Comparison of ENCODE assay signal across 16 cellular contexts in genomic region chr7:1694981-1695511, GRCh38. TPM values are rescaled to one million over a fixed set of nuclear protein-coding genes. Genes with fewer than 3 reads are reported as not detected.
DNase-seq lines count a peak whose midpoint lies in the region; ATAC-seq and TF ChIP-seq lines count a peak whose summit lies in the region.
"Had no signal": no experiment of that assay in that cellular context is flagged by ENCODE, and none has a peak within 500 bp of the region (broad histone marks: within the 10 kb centered on the region; RNA-seq: fewer than 3 reads in every experiment).

No MANE protein-coding gene starts in this region.

- DNase-seq in activated naive CD4-positive, alpha-beta T cell treated with anti-CD3 and anti-CD28 coated beads, Interleukin-2, amount 10 ng/mL, durations not matched to agents 7 days and 5 days: peak; percentile 8
- DNase-seq in activated naive CD4-positive, alpha-beta T cell treated with Interleukin-2 at 50 U/mL for 16 hours: no peak
- DNase-seq in activated naive CD4-positive, alpha-beta T cell treated with anti-CD3 and anti-CD28 coated beads, Interleukin-2, amount 50 U/mL, for 16 hours: peak; percentile 4
- DNase-seq in right lobe of liver (peak in 2 of 3 donors; percentile 35 to 43), upper lobe of right lung (peak; percentile 54), NCI-H446 (lab: John Stamatoyannopoulos, UW) (no peak), DMS79 treated with DMSO at 0.1 percent for 48 hours (lab: John Stamatoyannopoulos, UW) (no peak)
- DNase-seq: effector CD8-positive, alpha-beta T cell; HCEC 1CT; NCI-H1092 treated with DMSO at 0.1 percent for 48 hours had no signal

- H3K9me3 ChIP-seq in right lobe of liver: no peaks in the 10 kb centered on the region
- H3K9me3 ChIP-seq in upper lobe of right lung: no peaks in the 10 kb centered on the region
- H3K9me3 ChIP-seq: pancreas had no signal

- no peak for TF ChIP-seq POLR2A in right lobe of liver (IDR thresholded peaks at IDR 0.05)

- no peaks in the 10 kb centered on the region for H3K36me3 ChIP-seq in right lobe of liver
- no peaks in the 10 kb centered on the region for H3K36me3 ChIP-seq in upper lobe of right lung
- H3K36me3 ChIP-seq: pancreas had no signal

- no peaks in the 10 kb centered on the region for H3K9me3 Mint-ChIP-seq in activated naive CD4-positive, alpha-beta T cell treated with anti-CD3 and anti-CD28 coated beads, Interleukin-2, amount 10 ng/mL, durations not matched to agents 7 days and 5 days
- H3K9me3 Mint-ChIP-seq: activated T-helper 1 cell treated with anti-CD3 and anti-CD28 coated beads, Interleukin-12 subunit alpha, Interleukin-12 subunit beta, Interleukin-2, Interleukin-4 antibody, amounts not matched to agents 30 ng/mL and 10 ng/mL and 1 ng/mL, durations not matched to agents 14 hours and 24 hours and 36 hours; mesothelial cell of epicardium; T-helper 1 cell treated with Interleukin-12 subunit alpha and Interleukin-12 subunit beta and Interleukin-4 antibody, amounts not matched to agents 30 μg/mL and 1 μg/mL, for 36 hours had no signal

- H3K27ac ChIP-seq in right lobe of liver (no peak overlapping the region), upper lobe of right lung (no peak overlapping the region)
- H3K27ac ChIP-seq: pancreas had no signal

- H3K4me1 Mint-ChIP-seq in activated naive CD4-positive, alpha-beta T cell treated with anti-CD3 and anti-CD28 coated beads, Interleukin-2, amount 10 ng/mL, durations not matched to agents 7 days and 5 days: peaks cover 9% of the 10 kb centered on the region

- TF ChIP-seq CTCF in right lobe of liver (IDR thresholded peaks at IDR 0.05) (no peak), upper lobe of right lung (IDR thresholded peaks at IDR 0.05) (no peak)

- H3K4me3 ChIP-seq in right lobe of liver (no peak overlapping the region), upper lobe of right lung (no peak overlapping the region)
- H3K4me3 ChIP-seq: pancreas had no signal

- CTCF ChIA-PET in activated naive CD4-positive, alpha-beta T cell treated with anti-CD3 and anti-CD28 coated beads, Interleukin-2, amount 10 ng/mL, durations not matched to agents 7 days and 5 days (lab: Charles Lee): no interaction called here

- H3K4me3 Mint-ChIP-seq in activated naive CD4-positive, alpha-beta T cell treated with anti-CD3 and anti-CD28 coated beads, Interleukin-2, amount 10 ng/mL, durations not matched to agents 7 days and 5 days: no peak overlapping the region
- H3K4me3 Mint-ChIP-seq: activated T-helper 1 cell treated with anti-CD3 and anti-CD28 coated beads, Interleukin-12 subunit alpha, Interleukin-12 subunit beta, Interleukin-2, Interleukin-4 antibody, amounts not matched to agents 30 ng/mL and 10 ng/mL and 1 ng/mL, durations not matched to agents 14 hours and 24 hours and 36 hours; mesothelial cell of epicardium; T-helper 1 cell treated with Interleukin-12 subunit alpha and Interleukin-12 subunit beta and Interleukin-4 antibody, amounts not matched to agents 30 μg/mL and 1 μg/mL, for 36 hours had no signal

- H3K27ac Mint-ChIP-seq in activated naive CD4-positive, alpha-beta T cell treated with anti-CD3 and anti-CD28 coated beads, Interleukin-2, amount 10 ng/mL, durations not matched to agents 7 days and 5 days: no peak overlapping the region
- H3K27ac Mint-ChIP-seq: activated T-helper 1 cell treated with anti-CD3 and anti-CD28 coated beads, Interleukin-12 subunit alpha, Interleukin-12 subunit beta, Interleukin-2, Interleukin-4 antibody, amounts not matched to agents 30 ng/mL and 10 ng/mL and 1 ng/mL, durations not matched to agents 14 hours and 24 hours and 36 hours; mesothelial cell of epicardium; T-helper 1 cell treated with Interleukin-12 subunit alpha and Interleukin-12 subunit beta and Interleukin-4 antibody, amounts not matched to agents 30 μg/mL and 1 μg/mL, for 36 hours had no signal

- intact Hi-C loops in right lobe of liver (cut with DNase I) (no loop called here), upper lobe of right lung (cut with DNase I) (no loop called here)

- no peak for ATAC-seq in right lobe of liver
- ATAC-seq in upper lobe of right lung: no peak
- no peak for ATAC-seq in HG03457 (IDR thresholded peaks at IDR 0.05; ENCODE audit: unreplicated experiment)
- ATAC-seq: Panc1 had no signal

- 64% methylated on average over 5 of the region's 25 CpGs for WGBS in right lobe of liver (ENCODE audit: insufficient coverage, low coverage, low lambda C conversion rate, missing lambda C conversion rate)

- H3K36me3 Mint-ChIP-seq in activated naive CD4-positive, alpha-beta T cell treated with anti-CD3 and anti-CD28 coated beads, Interleukin-2, amount 10 ng/mL, durations not matched to agents 7 days and 5 days: no peaks in the 10 kb centered on the region
- H3K36me3 Mint-ChIP-seq: mesothelial cell of epicardium had no signal

- peaks cover 15% of the 10 kb centered on the region for H3K27me3 Mint-ChIP-seq in activated naive CD4-positive, alpha-beta T cell treated with anti-CD3 and anti-CD28 coated beads, Interleukin-2, amount 10 ng/mL, durations not matched to agents 7 days and 5 days

- no peaks in the 10 kb centered on the region for H3K4me1 ChIP-seq in right lobe of liver
- H3K4me1 ChIP-seq in upper lobe of right lung: no peaks in the 10 kb centered on the region

- no peaks in the 10 kb centered on the region for H3K27me3 ChIP-seq in right lobe of liver
- H3K27me3 ChIP-seq in upper lobe of right lung: peaks cover 4% of the 10 kb centered on the region
- H3K27me3 ChIP-seq: pancreas had no signal

RNA-seq across cellular contexts. Expression of gene ELFN1, which starts 25.0 kb away (rescaled TPM):
- total RNA-seq in right lobe of liver: 10 to 100 TPM in 1 of 6 experiments, 1 to 10 TPM in 5; 5.4 to 13.0 (median 7.5) TPM
- total RNA-seq in upper lobe of right lung: 4.3 TPM
- total RNA-seq: activated T-helper 1 cell treated with anti-CD3 and anti-CD28 coated beads, Interleukin-12 subunit alpha, Interleukin-12 subunit beta, Interleukin-2, Interleukin-4 antibody, amounts not matched to agents 30 ng/mL and 10 ng/mL and 1 ng/mL, durations not matched to agents 14 hours and 24 hours and 36 hours had no signal

Comparison
In these comparisons a context has a peak if more than half of its experiments do, and no peak if none do; other contexts are left out.
1. DNase-seq: peak in activated naive CD4-positive, alpha-beta T cell treated with anti-CD3 and anti-CD28 coated beads, Interleukin-2, amount 10 ng/mL, durations not matched to agents 7 days and 5 days (single experiment), activated naive CD4-positive, alpha-beta T cell treated with anti-CD3 and anti-CD28 coated beads, Interleukin-2, amount 50 U/mL, for 16 hours (single experiment), right lobe of liver (2 of 3) and upper lobe of right lung (single experiment); none in activated naive CD4-positive, alpha-beta T cell treated with Interleukin-2 at 50 U/mL for 16 hours (single experiment), NCI-H446 (0 of 2) and DMS79 treated with DMSO at 0.1 percent for 48 hours (single experiment).